8 cellular contexts compared by ENCODE assay signal in genomic region chr3:145094355-145094941, GRCh38.
DNase-seq lines count a peak whose midpoint lies in the region; ATAC-seq and TF ChIP-seq lines count a peak whose summit lies in the region.

No MANE protein-coding gene starts in this region.

- H3K9ac ChIP-seq in neural progenitor cell, result no peak overlapping the region

- H2AFZ ChIP-seq in neural progenitor cell (replicated peaks), result no peak overlapping the region

- no peaks in the 10 kb centered on the region for H3K36me3 Mint-ChIP-seq in neural progenitor cell

- H3K79me2 ChIP-seq in neural progenitor cell (ENCODE audit: low read depth), result no peaks in the 10 kb centered on the region

- ATAC-seq in GM21576 (IDR thresholded peaks at IDR 0.05; ENCODE audit: unreplicated experiment), result peak; percentile 96

- H3K4me2 ChIP-seq in neural progenitor cell, result no peak overlapping the region

- H3K27me3 ChIP-seq in neural progenitor cell, result no peaks in the 10 kb centered on the region

- H3K4me3 Mint-ChIP-seq in neural progenitor cell, result no peak overlapping the region

- no peaks in the 10 kb centered on the region for H3K27me3 Mint-ChIP-seq in neural progenitor cell (ENCODE audit: insufficient read depth, low read depth)

- H3F3A ChIP-seq in neural progenitor cell (ENCODE audit: low read depth), result no peaks in the 10 kb centered on the region

- no peaks in the 10 kb centered on the region for H3K36me3 ChIP-seq in neural progenitor cell

- H3K4me1 ChIP-seq in neural progenitor cell, result no peaks in the 10 kb centered on the region

- H3K27ac ChIP-seq in neural progenitor cell, result no peak overlapping the region

- no peaks in the 10 kb centered on the region for H4K20me1 ChIP-seq in neural progenitor cell (ENCODE audit: low read depth)

- no peak overlapping the region for H3K4me3 ChIP-seq in neural progenitor cell

- DNase-seq in GM04503 (ENCODE audit: low read depth) (peak; percentile 1), HT-29 (ENCODE audit: low spot score) (peak; percentile 43), amniotic epithelial cell (ENCODE audit: low read depth) (peak; percentile 81), neural progenitor cell (ENCODE audit: low spot score) (peak; percentile 48), ecto neural progenitor cell (ENCODE audit: low spot score) (no peak), NCI-H1694 (lab: John Stamatoyannopoulos, UW) (no peak)
- DNase-seq in effector CD4-positive, alpha-beta T cell, result no peak

- no peaks in the 10 kb centered on the region for H3K9me3 Mint-ChIP-seq in neural progenitor cell

- TF ChIP-seq CTCF in neural progenitor cell (IDR thresholded peaks at IDR 0.05), result no peak

- H3K27ac Mint-ChIP-seq in neural progenitor cell, result no peak overlapping the region

- H3K4me1 Mint-ChIP-seq in neural progenitor cell, result no peaks in the 10 kb centered on the region

- H3K9me3 ChIP-seq in neural progenitor cell (ENCODE audit: low read depth), result no peaks in the 10 kb centered on the region

Comparison
In these comparisons a context has a peak if more than half of its experiments do, and no peak if none do; other contexts are left out.
1. DNase-seq: peak in GM04503 (single experiment), HT-29 (single experiment), amniotic epithelial cell (single experiment) and neural progenitor cell (single experiment); none in effector CD4-positive, alpha-beta T cell (single experiment), ecto neural progenitor cell (single experiment) and NCI-H1694 (single experiment).